Comparison of ENCODE assay signal across 1 cellular context in the genomic region with DNA sequence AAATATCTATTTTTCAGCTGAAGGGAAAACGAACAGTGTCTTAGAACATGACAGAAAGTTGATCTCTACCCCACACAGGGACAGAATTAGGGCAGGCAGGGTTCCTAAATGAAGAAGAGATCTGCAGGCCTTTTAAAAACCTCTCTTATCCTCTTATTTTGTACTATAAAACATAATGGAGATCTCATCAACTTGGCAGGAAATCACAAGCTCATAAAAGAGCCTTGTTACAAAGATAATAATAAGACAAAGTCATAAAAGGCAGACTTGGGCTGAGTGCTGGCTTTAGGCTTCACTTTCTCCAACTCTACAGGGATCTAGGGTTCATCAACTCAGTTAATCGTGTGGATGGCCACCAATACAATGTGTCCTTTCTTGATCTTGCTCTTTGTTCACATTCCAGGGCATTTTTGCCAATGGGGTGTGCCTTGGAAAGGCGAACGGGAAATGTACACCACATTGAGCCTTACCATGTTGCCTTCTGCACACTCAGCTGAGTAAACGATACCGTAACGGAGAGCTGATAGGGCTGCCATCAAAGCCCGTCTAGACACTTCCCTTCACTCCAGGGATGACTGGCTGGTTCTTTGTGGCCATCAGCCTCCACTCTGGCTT.
TF ChIP-seq lines count a peak whose summit lies in the region.

No MANE protein-coding gene starts in this region.

TF ChIP-seq in H1, 55 proteins besides CTCF, POLR2A, EP300 and RAD21 (continued from another document):
- TF ChIP-seq RBBP5 (IDR thresholded peaks at IDR 0.05; ENCODE audit: borderline replicate concordance, low read depth, low read length) (no peak), JUND (IDR thresholded peaks at IDR 0.05; ENCODE audit: low read length) (no peak), BACH1 (IDR thresholded peaks at IDR 0.05; ENCODE audit: low read length) (no peak), TAF1 (IDR thresholded peaks at IDR 0.05; ENCODE audit: low read depth, low read length) (no peak), GABPA (IDR thresholded peaks at IDR 0.05; ENCODE audit: borderline replicate concordance, insufficient read depth, low read length) (no peak)
TF ChIP-seq in H1: peak in this region for 0.
